1 cellular context compared by ENCODE assay signal in the genomic region with DNA sequence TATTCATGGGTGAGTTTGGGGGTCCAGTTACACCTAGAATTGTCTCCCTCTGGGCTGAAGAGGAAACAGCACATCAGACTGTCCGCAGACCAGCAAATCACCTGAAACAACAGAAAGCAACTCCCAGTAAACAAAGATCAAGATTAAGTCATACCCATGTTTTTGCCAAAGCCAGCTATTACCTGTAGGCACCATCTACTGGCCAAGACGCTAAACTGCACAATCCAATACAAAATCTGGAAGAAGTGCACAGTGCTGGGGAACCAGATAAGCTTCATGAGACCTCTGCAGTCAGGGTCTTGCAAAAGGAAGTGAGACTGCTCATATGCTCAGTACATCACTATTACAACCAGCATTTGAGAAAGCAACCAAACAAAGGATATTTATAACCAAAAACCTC.
TF ChIP-seq lines count a peak whose summit lies in the region.

No MANE protein-coding gene starts in this region.

TF ChIP-seq in HCT116, 20 proteins besides CTCF, POLR2A, EP300 and RAD21 (continued from another document):
- TF ChIP-seq, protein P1, sequence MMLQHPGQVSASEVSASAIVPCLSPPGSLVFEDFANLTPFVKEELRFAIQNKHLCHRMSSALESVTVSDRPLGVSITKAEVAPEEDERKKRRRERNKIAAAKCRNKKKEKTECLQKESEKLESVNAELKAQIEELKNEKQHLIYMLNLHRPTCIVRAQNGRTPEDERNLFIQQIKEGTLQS (IDR thresholded peaks at IDR 0.05) = no peak
- TF ChIP-seq SRF (IDR thresholded peaks at IDR 0.05; ENCODE audit: low read depth) (no peak), SP1 (IDR thresholded peaks at IDR 0.05; ENCODE audit: low read depth) (no peak), YY1 (IDR thresholded peaks at IDR 0.05; ENCODE audit: extremely low read depth, insufficient replicate concordance, low read depth, low read length) (no peak), CBX3 (IDR thresholded peaks at IDR 0.05; ENCODE audit: low read depth) (no peak), ELF1 (IDR thresholded peaks at IDR 0.05; ENCODE audit: borderline replicate concordance, low read depth) (no peak), ZNF274 (IDR thresholded peaks at IDR 0.05; ENCODE audit: low read depth, low read length) (no peak), FOSL1 (IDR thresholded peaks at IDR 0.05; ENCODE audit: low read depth) (no peak), EZH2 (IDR thresholded peaks at IDR 0.05) (no peak), CEBPB (IDR thresholded peaks at IDR 0.05; ENCODE audit: low read depth) (no peak), JUND (IDR thresholded peaks at IDR 0.05) (no peak), EZH2phosphoT487 (IDR thresholded peaks at IDR 0.05; ENCODE audit: borderline replicate concordance) (no peak), POLR2AphosphoS5 (IDR thresholded peaks at IDR 0.05; ENCODE audit: low read depth, low read length) (no peak)
- TF ChIP-seq, protein P2, sequence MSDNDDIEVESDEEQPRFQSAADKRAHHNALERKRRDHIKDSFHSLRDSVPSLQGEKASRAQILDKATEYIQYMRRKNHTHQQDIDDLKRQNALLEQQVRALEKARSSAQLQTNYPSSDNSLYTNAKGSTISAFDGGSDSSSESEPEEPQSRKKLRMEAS (IDR thresholded peaks at IDR 0.05) = no peak
